Comparison of ENCODE assay signal across 5 cellular contexts in the genomic region with DNA sequence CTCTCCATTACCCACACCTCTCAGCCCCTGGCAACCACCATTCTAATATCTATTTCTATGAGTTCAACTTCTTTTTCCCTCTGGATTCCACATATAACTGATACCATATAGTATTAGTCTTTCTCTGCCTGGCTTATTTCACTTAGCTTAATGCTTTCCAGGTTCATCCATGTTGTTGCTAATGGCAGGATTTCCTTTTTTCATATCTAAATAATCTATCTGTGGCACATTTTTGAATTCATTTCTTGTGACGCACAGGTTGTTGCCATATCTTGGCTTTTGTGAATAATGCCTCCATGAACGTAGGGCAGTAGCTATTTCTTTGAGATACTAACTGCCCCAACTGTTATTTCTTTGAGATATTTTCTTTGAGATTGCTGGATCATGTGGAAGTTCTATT.
"Had no signal": no experiment of that assay in that cellular context is flagged by ENCODE, and none has a peak within 500 bp of the region (broad histone marks: within the 10 kb centered on the region; RNA-seq: fewer than 3 reads in every experiment).

No MANE protein-coding gene starts in this region.

- DNase-seq: H9, HCEC 1CT, KBM-7 had no signal

- H3K4me2 ChIP-seq: GM23338 had no signal

- H2AFZ ChIP-seq: GM23338 had no signal

- H3K4me3 ChIP-seq: GM23338 had no signal

- H3K27ac ChIP-seq: HL-60 had no signal
